In genomic region chr20:53843645-53844044, GRCh38 we compare ENCODE assay signal across 27 cellular contexts.
A peak's percentile ranks its signal among the peaks of the same experiment; 100 is the strongest.
DNase-seq lines count a peak whose midpoint lies in the region; ATAC-seq lines count a peak whose summit lies in the region.
"Had no signal": no experiment of that assay in that cellular context is flagged by ENCODE, and none has a peak within 500 bp of the region (broad histone marks: within the 10 kb centered on the region; RNA-seq: fewer than 3 reads in every experiment).

No MANE protein-coding gene starts in this region.

- DNase-seq in activated CD8-positive, alpha-beta memory T cell treated with anti-CD3 and anti-CD28 coated beads, Interleukin-2, amount 10 ng/mL, durations not matched to agents 7 days and 5 days: no peak
- no peak for DNase-seq in activated CD8-positive, alpha-beta memory T cell treated with anti-CD3 and anti-CD28 coated beads, Interleukin-2, amount 50 U/mL, for 48 hours
- DNase-seq in T-cell: no peak
- no peak for DNase-seq in central memory CD8-positive, alpha-beta T cell (ENCODE audit: low spot score in 2 of 2)
- DNase-seq in SKM-1 treated with dmso at 0.1 percent for 144 hours (lab: John Stamatoyannopoulos, UW; ENCODE audit: unreplicated experiment): no peak
- DNase-seq in stimulated activated CD4-positive, alpha-beta T cell treated with anti-CD3 and anti-CD28 coated beads, Interleukin-2, amount 100 ng/mL, for 48 hours: no peak
- DNase-seq: activated CD4-positive, alpha-beta T cell treated with anti-CD3 and anti-CD28 coated beads, Interleukin-2, amount 50 U/mL, for 4 hours; activated CD4-positive, CD25-positive, alpha-beta regulatory T cell; activated CD8-positive, alpha-beta memory T cell treated with anti-CD3 and anti-CD28 coated beads, Interleukin-2, amount 50 U/mL, for 4 hours; colonic mucosa; COR-L47; effector CD4-positive, alpha-beta T cell; lower lobe of right lung; MM.1S; NCI-H1105 treated with DMSO at 0.1 percent for 48 hours; NCI-H2029 treated with DMSO at 0.1 percent for 48 hours; NCI-H524 treated with DMSO at 0.1 percent for 48 hours; ovary; SIG-M5; stimulated activated naive B cell treated with anti-CD40 and anti-IgM and Interleukin-4, amounts not matched to agents 10 μg/mL and 1 μg/mL and 100 μg/mL, for 72 hours; SW 1271; upper lobe of right lung had no signal

- no peak for ATAC-seq in activated CD8-positive, alpha-beta memory T cell treated with anti-CD3 and anti-CD28 coated beads, Interleukin-2, amount 10 ng/mL, durations not matched to agents 7 days and 5 days
- ATAC-seq in T-cell (replicated peaks in 1 of 4) (no peak), HG02938 (IDR thresholded peaks at IDR 0.05; ENCODE audit: unreplicated experiment) (no peak)
- ATAC-seq in central memory CD8-positive, alpha-beta T cell (replicated peaks; ENCODE audit: extremely low read depth, poor library complexity, severe bottlenecking): no peak
- ATAC-seq in stimulated activated memory B cell treated with anti-CD40 and anti-IgM and Interleukin-4, amounts not matched to agents 10 μg/mL and 1 μg/mL and 100 μg/mL, for 72 hours: no peak
- ATAC-seq: gastroesophageal sphincter; lower lobe of right lung; stimulated activated naive B cell treated with anti-CD40 and anti-IgM and Interleukin-4, amounts not matched to agents 10 μg/mL and 1 μg/mL and 100 μg/mL, for 72 hours; upper lobe of right lung had no signal

- H3K36me3 Mint-ChIP-seq in activated CD8-positive, alpha-beta memory T cell treated with anti-CD3 and anti-CD28 coated beads, Interleukin-2, amount 10 ng/mL, durations not matched to agents 7 days and 5 days: peaks cover 8% of the 10 kb centered on the region
- H3K36me3 Mint-ChIP-seq in T-cell: no peaks in the 10 kb centered on the region
- peaks cover 16% of the 10 kb centered on the region for H3K36me3 Mint-ChIP-seq in central memory CD8-positive, alpha-beta T cell (ENCODE audit: insufficient read depth)
- H3K36me3 Mint-ChIP-seq in stimulated activated memory B cell treated with anti-CD40 and anti-IgM and Interleukin-4, amounts not matched to agents 10 μg/mL and 1 μg/mL and 100 μg/mL, for 72 hours: no peaks in the 10 kb centered on the region
- H3K36me3 Mint-ChIP-seq: activated naive CD4-positive, alpha-beta T cell treated with anti-CD3 and anti-CD28 coated beads, Interleukin-2, amount 50 U/mL, for 24 hours had no signal

- H3K9me3 Mint-ChIP-seq in activated CD8-positive, alpha-beta memory T cell treated with anti-CD3 and anti-CD28 coated beads, Interleukin-2, amount 10 ng/mL, durations not matched to agents 7 days and 5 days (ENCODE audit: low read depth): no peaks in the 10 kb centered on the region
- no peaks in the 10 kb centered on the region for H3K9me3 Mint-ChIP-seq in T-cell
- H3K9me3 Mint-ChIP-seq in central memory CD8-positive, alpha-beta T cell: no peaks in the 10 kb centered on the region
- H3K9me3 Mint-ChIP-seq in stimulated activated memory B cell treated with anti-CD40 and anti-IgM and Interleukin-4, amounts not matched to agents 10 μg/mL and 1 μg/mL and 100 μg/mL, for 72 hours: peaks cover 3% of the 10 kb centered on the region
- H3K9me3 Mint-ChIP-seq: activated naive CD4-positive, alpha-beta T cell treated with anti-CD3 and anti-CD28 coated beads, Interleukin-2, amount 50 U/mL, for 24 hours; activated T-helper 2 cell treated with anti-CD3 and anti-CD28 coated beads, Interferon-gamma antibody, Interleukin-2, Interleukin-4, amounts not matched to agents 10 μg/mL and 5 μg/mL and 100 μg/mL, durations not matched to agents 14 hours and 24 hours and 36 hours; stimulated activated naive B cell treated with anti-CD40 and anti-IgM and Interleukin-4, amounts not matched to agents 10 μg/mL and 1 μg/mL and 100 μg/mL, for 72 hours had no signal

- POLR2A ChIA-PET in T-cell (lab: Charles Lee): interaction anchor here in 1 of 2 donors (0.6 kb wide), 1 partner anchor 102 kb away, joined by 5 read pairs; no protein-coding TSS in a partner anchor

- H3K4me1 Mint-ChIP-seq in activated CD8-positive, alpha-beta memory T cell treated with anti-CD3 and anti-CD28 coated beads, Interleukin-2, amount 10 ng/mL, durations not matched to agents 7 days and 5 days: peaks cover 85% of the 10 kb centered on the region
- H3K4me1 Mint-ChIP-seq in T-cell: peaks cover 90 to 93% (median 92%) of the 10 kb centered on the region in 3 donors
- peaks cover 77% of the 10 kb centered on the region for H3K4me1 Mint-ChIP-seq in central memory CD8-positive, alpha-beta T cell
- H3K4me1 Mint-ChIP-seq in stimulated activated memory B cell treated with anti-CD40 and anti-IgM and Interleukin-4, amounts not matched to agents 10 μg/mL and 1 μg/mL and 100 μg/mL, for 72 hours: peaks cover 66% of the 10 kb centered on the region

- CTCF ChIA-PET in activated CD8-positive, alpha-beta memory T cell treated with anti-CD3 and anti-CD28 coated beads, Interleukin-2, amount 10 ng/mL, durations not matched to agents 7 days and 5 days (lab: Charles Lee): interaction anchor here (0.7 to 2.7 kb wide), 13 partner anchors 9 to 221 kb away, joined by 3 to 12 read pairs (median 3); no protein-coding TSS in a partner anchor
- CTCF ChIA-PET in T-cell (lab: Charles Lee): interaction anchor here (0.6 to 1.7 kb wide), 4 partner anchors 23 to 244 kb away, joined by 3 to 10 read pairs (median 3); no protein-coding TSS in a partner anchor

- peak overlapping the region; percentile 98 for H3K27ac Mint-ChIP-seq in activated CD8-positive, alpha-beta memory T cell treated with anti-CD3 and anti-CD28 coated beads, Interleukin-2, amount 10 ng/mL, durations not matched to agents 7 days and 5 days
- peak overlapping the region; percentile 89 to 91 for H3K27ac Mint-ChIP-seq in T-cell
- peak overlapping the region; percentile 94 for H3K27ac Mint-ChIP-seq in central memory CD8-positive, alpha-beta T cell (ENCODE audit: low read depth)
- H3K27ac Mint-ChIP-seq in stimulated activated memory B cell treated with anti-CD40 and anti-IgM and Interleukin-4, amounts not matched to agents 10 μg/mL and 1 μg/mL and 100 μg/mL, for 72 hours: peak overlapping the region; percentile 79

- H3K4me3 Mint-ChIP-seq in activated CD8-positive, alpha-beta memory T cell treated with anti-CD3 and anti-CD28 coated beads, Interleukin-2, amount 10 ng/mL, durations not matched to agents 7 days and 5 days: no peak overlapping the region
- H3K4me3 Mint-ChIP-seq in T-cell: peak overlapping the region in 1 of 3 donors; percentile 67
- H3K4me3 Mint-ChIP-seq in central memory CD8-positive, alpha-beta T cell: no peak overlapping the region
- H3K4me3 Mint-ChIP-seq in stimulated activated memory B cell treated with anti-CD40 and anti-IgM and Interleukin-4, amounts not matched to agents 10 μg/mL and 1 μg/mL and 100 μg/mL, for 72 hours: no peak overlapping the region

- H3K27me3 Mint-ChIP-seq in activated CD8-positive, alpha-beta memory T cell treated with anti-CD3 and anti-CD28 coated beads, Interleukin-2, amount 10 ng/mL, durations not matched to agents 7 days and 5 days: no peaks in the 10 kb centered on the region
- H3K27me3 Mint-ChIP-seq in T-cell: no peaks in the 10 kb centered on the region
- no peaks in the 10 kb centered on the region for H3K27me3 Mint-ChIP-seq in central memory CD8-positive, alpha-beta T cell
- no peaks in the 10 kb centered on the region for H3K27me3 Mint-ChIP-seq in stimulated activated memory B cell treated with anti-CD40 and anti-IgM and Interleukin-4, amounts not matched to agents 10 μg/mL and 1 μg/mL and 100 μg/mL, for 72 hours
- H3K27me3 Mint-ChIP-seq: activated naive CD4-positive, alpha-beta T cell treated with anti-CD3 and anti-CD28 coated beads, Interleukin-2, amount 50 U/mL, for 24 hours; stimulated activated naive B cell treated with anti-CD40 and anti-IgM and Interleukin-4, amounts not matched to agents 10 μg/mL and 1 μg/mL and 100 μg/mL, for 72 hours had no signal
